Comparison of ENCODE assay signal across 26 cellular contexts in genomic region chr2:14051401-14051800, GRCh38.
DNase-seq lines count a peak whose midpoint lies in the region; ATAC-seq, FAIRE-seq and TF ChIP-seq lines count a peak whose summit lies in the region.
"Had no signal": no experiment of that assay in that cellular context is flagged by ENCODE, and none has a peak within 500 bp of the region (broad histone marks: within the 10 kb centered on the region; RNA-seq: fewer than 3 reads in every experiment).

No MANE protein-coding gene starts in this region.

- intact Hi-C loops in right cardiac atrium (cut with DNase I): no loop called here

- H3K4me3 Mint-ChIP-seq in activated T-helper 17 cell treated with anti-CD3 and anti-CD28 coated beads, Interleukin-2, amount 50 U/mL, for 72 hours: no peak overlapping the region
- H3K4me3 Mint-ChIP-seq: CD14-positive monocyte; CD4-positive, alpha-beta memory T cell; CD4-positive, CD25-positive, alpha-beta regulatory T cell; CD8-positive, alpha-beta memory T cell had no signal

- 78% methylated on average over 2 of the region's 2 CpGs for WGBS in right cardiac atrium

- H3K27ac Mint-ChIP-seq in activated T-helper 17 cell treated with anti-CD3 and anti-CD28 coated beads, Interleukin-2, amount 50 U/mL, for 72 hours: no peak overlapping the region
- H3K27ac Mint-ChIP-seq: CD14-positive monocyte; CD4-positive, alpha-beta memory T cell; CD4-positive, CD25-positive, alpha-beta regulatory T cell; CD8-positive, alpha-beta memory T cell had no signal

- no peak for FAIRE-seq in HTR-8/SVneo (lab: Jason Lieb, UNC)
- FAIRE-seq: A204.1, GM12878, GM12892, GM18507 had no signal

- H3K4me3 ChIP-seq in right cardiac atrium (ENCODE audit: low read length): no peak overlapping the region
- H3K4me3 ChIP-seq: BLaER1, GM12878 had no signal

- TF ChIP-seq CTCF in 22Rv1 (IDR thresholded peaks at IDR 0.05): no peak

- H3K27me3 Mint-ChIP-seq in activated T-helper 17 cell treated with anti-CD3 and anti-CD28 coated beads, Interleukin-2, amount 50 U/mL, for 72 hours: no peaks in the 10 kb centered on the region
- H3K27me3 Mint-ChIP-seq: CD4-positive, alpha-beta memory T cell; CD4-positive, CD25-positive, alpha-beta regulatory T cell; CD8-positive, alpha-beta memory T cell had no signal

- no peaks in the 10 kb centered on the region for H3K27me3 ChIP-seq in right cardiac atrium (ENCODE audit: control insufficient read depth, insufficient read depth)
- H3K27me3 ChIP-seq: BE2C, BLaER1 had no signal

- DNase-seq in DMS53 treated with DMSO at 0.1 percent for 48 hours (lab: John Stamatoyannopoulos, UW; ENCODE audit: unreplicated experiment): peak; percentile 42
- peak; percentile 30 for DNase-seq in NCI-H510A treated with DMSO at 0.1 percent for 48 hours (lab: John Stamatoyannopoulos, UW)
- DNase-seq in right cardiac atrium: no peak
- DNase-seq in HTR-8/SVneo (ENCODE audit: insufficient read length, low spot score): no peak
- DNase-seq: 8988T; ACHN; BE2C; C1 segment of cervical spinal cord; CD4-positive, alpha-beta memory T cell; CD4-positive, CD25-positive, alpha-beta regulatory T cell; CD8-positive, alpha-beta memory T cell; COR-L47; DMS 273 treated with DMSO at 0.1 percent for 48 hours; DMS153; DMS79; DND-41; EL; GDM1 had no signal

- H3K36me3 Mint-ChIP-seq in activated T-helper 17 cell treated with anti-CD3 and anti-CD28 coated beads, Interleukin-2, amount 50 U/mL, for 72 hours (ENCODE audit: low read depth): no peaks in the 10 kb centered on the region
- H3K36me3 Mint-ChIP-seq: CD14-positive monocyte; CD4-positive, alpha-beta memory T cell; CD4-positive, CD25-positive, alpha-beta regulatory T cell; CD8-positive, alpha-beta memory T cell had no signal

- no peaks in the 10 kb centered on the region for H3K4me1 ChIP-seq in right cardiac atrium (ENCODE audit: control insufficient read depth, insufficient read depth, low read length)
- H3K4me1 ChIP-seq: BE2C, BLaER1 had no signal

- H3K9me3 Mint-ChIP-seq in activated T-helper 17 cell treated with anti-CD3 and anti-CD28 coated beads, Interleukin-2, amount 50 U/mL, for 72 hours: peaks cover 10% of the 10 kb centered on the region

- no peaks in the 10 kb centered on the region for H3K9me3 ChIP-seq in right cardiac atrium (ENCODE audit: control insufficient read depth, low read length)
- H3K9me3 ChIP-seq: BE2C, BLaER1 had no signal

- H3K27ac ChIP-seq in 22Rv1 (peak overlapping the region; percentile 30; the same call in 1 of the 2 replicates), right cardiac atrium (ENCODE audit: low read length) (no peak overlapping the region)
- H3K27ac ChIP-seq: BLaER1 had no signal

- H3K4me1 Mint-ChIP-seq in activated T-helper 17 cell treated with anti-CD3 and anti-CD28 coated beads, Interleukin-2, amount 50 U/mL, for 72 hours: no peaks in the 10 kb centered on the region
- H3K4me1 Mint-ChIP-seq: CD14-positive monocyte; CD4-positive, alpha-beta memory T cell; CD4-positive, CD25-positive, alpha-beta regulatory T cell; CD8-positive, alpha-beta memory T cell had no signal

- ATAC-seq in activated T-helper 17 cell treated with anti-CD3 and anti-CD28 coated beads, Interleukin-2, amount 50 U/mL, for 72 hours (replicated peaks): no peak
- ATAC-seq in right cardiac atrium: no peak
- ATAC-seq: GM12878 had no signal

Comparison
In these comparisons a context has a peak if more than half of its experiments do, and no peak if none do; other contexts are left out.
1. DNase-seq: peak in DMS53 treated with DMSO at 0.1 percent for 48 hours (single experiment) and NCI-H510A treated with DMSO at 0.1 percent for 48 hours (single experiment); none in right cardiac atrium (0 of 3) and HTR-8/SVneo (single experiment).